Comparison of ENCODE assay signal across 12 cellular contexts in the genomic region with DNA sequence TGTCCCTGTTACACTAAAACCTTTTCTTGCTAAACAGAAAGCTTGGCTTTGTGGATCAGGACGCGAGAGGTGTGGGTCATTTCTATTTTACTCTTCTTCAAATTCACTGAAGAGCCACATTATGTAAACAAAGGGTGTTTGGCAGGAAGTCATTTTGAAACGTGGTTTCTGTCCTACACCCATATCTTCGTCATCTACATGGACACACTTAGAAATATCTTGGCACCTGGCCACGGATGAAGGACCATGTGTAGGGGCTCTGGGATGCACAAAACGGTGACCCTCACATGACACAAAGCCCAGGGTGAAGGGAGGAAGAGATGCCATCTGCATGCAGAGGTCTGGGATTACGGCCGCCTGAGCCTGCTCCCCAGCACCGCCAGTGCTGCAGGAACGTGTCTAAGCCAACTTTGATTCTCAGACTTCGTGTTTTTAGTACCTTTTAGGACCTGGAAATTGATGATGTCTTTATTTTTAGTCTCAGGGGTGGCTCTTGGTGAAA.
A peak's percentile ranks its signal among the peaks of the same experiment; 100 is the strongest.
DNase-seq lines count a peak whose midpoint lies in the region; ATAC-seq, FAIRE-seq and TF ChIP-seq lines count a peak whose summit lies in the region.
"Had no signal": no experiment of that assay in that cellular context is flagged by ENCODE, and none has a peak within 500 bp of the region (broad histone marks: within the 10 kb centered on the region; RNA-seq: fewer than 3 reads in every experiment).

No MANE protein-coding gene starts in this region.

- H3K27me3 ChIP-seq in BLaER1 (no peaks in the 10 kb centered on the region), SK-N-SH (ENCODE audit: insufficient read depth) (no peaks in the 10 kb centered on the region)

- POLR2A ChIA-PET in SK-N-SH (lab: Yijun Ruan, JAX) = interaction anchor here (0.9 to 2.2 kb wide), 3 partner anchors 28 to 407 kb away, joined by 3 to 9 read pairs (median 3); no protein-coding TSS in a partner anchor

- peaks cover 5% of the 10 kb centered on the region for H3K27me3 Mint-ChIP-seq in endothelial cell (ENCODE audit: unreplicated experiment)

- H3K36me3 Mint-ChIP-seq in endothelial cell (ENCODE audit: low read depth, unreplicated experiment) = peaks cover 12% of the 10 kb centered on the region

- H4K20me1 ChIP-seq in BLaER1 (peaks cover 28% of the 10 kb centered on the region), SK-N-SH (ENCODE audit: insufficient read depth) (no peaks in the 10 kb centered on the region)

- no peaks in the 10 kb centered on the region for H3K79me2 ChIP-seq in SK-N-SH (ENCODE audit: insufficient read depth)

- no peak for ATAC-seq in GM18867 (IDR thresholded peaks at IDR 0.05; ENCODE audit: unreplicated experiment)

- whole genome bisulfite sequencing in SK-N-SH (ENCODE audit: low lambda C conversion rate) = 72% methylated on average over 11 of the region's 11 CpGs

- H3K27ac Mint-ChIP-seq in endothelial cell (ENCODE audit: unreplicated experiment) = peak overlapping the region; percentile 49

- intact Hi-C loops in cardiac septum (cut with DNase I) = loop anchor here (5.0 to 10.0 kb wide), 2 partner anchors 106 to 407 kb away; no protein-coding TSS in a partner anchor

- TF ChIP-seq RAD21 in SK-N-SH (IDR thresholded peaks at IDR 0.05; ENCODE audit: low read length) = no peak

- no peaks in the 10 kb centered on the region for H3K9me3 ChIP-seq in BLaER1
- H3K9me3 ChIP-seq in SK-N-SH = no peaks in the 10 kb centered on the region
- H3K9me3 ChIP-seq: Caco-2 had no signal

- H3K27ac ChIP-seq in BLaER1 (no peak overlapping the region), SK-N-SH (ENCODE audit: low read depth in 2 of 2, low read length in 1 of 2) (peak overlapping the region in 1 of 2 experiments; percentile 96; a peak in 2 of 4 replicates)

- FAIRE-seq in GM19239 (lab: Jason Lieb, UNC) = no peak
- FAIRE-seq: frontal cortex, H54, islet of Langerhans had no signal

- H3K9ac ChIP-seq in BLaER1 = no peak overlapping the region
- no peak overlapping the region for H3K9ac ChIP-seq in SK-N-SH

- CTCF ChIA-PET in SK-N-SH (lab: Yijun Ruan, JAX) = interaction anchor here (0.6 to 3.7 kb wide), 26 partner anchors 11 to 434 kb away, joined by 3 to 20 read pairs (median 3); a partner anchor contains a TSS

- H3K9me3 Mint-ChIP-seq in endothelial cell (ENCODE audit: unreplicated experiment) = no peaks in the 10 kb centered on the region

- no peak for TF ChIP-seq CTCF in SK-N-SH (IDR thresholded peaks at IDR 0.05)
- TF ChIP-seq CTCF in endothelial cell (IDR thresholded peaks at IDR 0.05; ENCODE audit: unreplicated experiment) = no peak

- H3K4me1 ChIP-seq in BLaER1 (peaks cover 40% of the 10 kb centered on the region), SK-N-SH (ENCODE audit: control insufficient read depth in 1 of 2, insufficient read depth in 2 of 2, low read depth in 1 of 2, low read length in 1 of 2) (peaks cover 22 to 54% of the 10 kb centered on the region in 2 experiments)

- no peak overlapping the region for H2AFZ ChIP-seq in SK-N-SH (ENCODE audit: low read depth)

- no peaks in the 10 kb centered on the region for H3F3A ChIP-seq in SK-N-SH (replicated peaks; ENCODE audit: insufficient read depth)

- DNase-seq in COLO668 (lab: John Stamatoyannopoulos, UW; ENCODE audit: unreplicated experiment) = peak; percentile 4
- peak; percentile 91 for DNase-seq in SK-N-SH
- no peak for DNase-seq in endothelial cell (ENCODE audit: low spot score)
- no peak for DNase-seq in GM19239 (ENCODE audit: insufficient read length, low spot score)
- no peak for DNase-seq in cardiac septum (ENCODE audit: low spot score)
- DNase-seq in NCI-H128 (lab: John Stamatoyannopoulos, UW; ENCODE audit: unreplicated experiment) = no peak
- DNase-seq: Caco-2 had no signal

- no peak overlapping the region for H3K4me3 ChIP-seq in BLaER1
- no peak overlapping the region for H3K4me3 ChIP-seq in SK-N-SH (ENCODE audit: low read depth in 2 of 2, low read length in 1 of 2)

- peak overlapping the region; percentile 43 for H3K4me2 ChIP-seq in BLaER1
- no peak overlapping the region for H3K4me2 ChIP-seq in SK-N-SH

- peaks cover 13% of the 10 kb centered on the region for H3K4me1 Mint-ChIP-seq in endothelial cell (ENCODE audit: unreplicated experiment)

- H3K9me2 ChIP-seq in SK-N-SH = no peaks in the 10 kb centered on the region

- peaks cover 38% of the 10 kb centered on the region; the same call in 1 of the 2 replicates for H3K36me3 ChIP-seq in BLaER1
- peaks cover 2 to 4% of the 10 kb centered on the region in 2 experiments for H3K36me3 ChIP-seq in SK-N-SH (replicated peaks in 1 of 2; ENCODE audit: control insufficient read depth in 1 of 2, insufficient read depth in 2 of 2, low read length in 1 of 2)

- no peak overlapping the region for H3K4me3 Mint-ChIP-seq in endothelial cell (ENCODE audit: unreplicated experiment)

- TF ChIP-seq EP300 in SK-N-SH (IDR thresholded peaks at IDR 0.05; ENCODE audit: borderline replicate concordance in 1 of 2, low read depth in 1 of 2, low read length in 1 of 2) = peak in 1 of 2 experiments; percentile 77; a peak in 2 of 4 replicates

TF ChIP-seq in SK-N-SH, 30 proteins besides CTCF, POLR2A, EP300 and RAD21 (continues in another document):
- TF ChIP-seq, protein P1, sequence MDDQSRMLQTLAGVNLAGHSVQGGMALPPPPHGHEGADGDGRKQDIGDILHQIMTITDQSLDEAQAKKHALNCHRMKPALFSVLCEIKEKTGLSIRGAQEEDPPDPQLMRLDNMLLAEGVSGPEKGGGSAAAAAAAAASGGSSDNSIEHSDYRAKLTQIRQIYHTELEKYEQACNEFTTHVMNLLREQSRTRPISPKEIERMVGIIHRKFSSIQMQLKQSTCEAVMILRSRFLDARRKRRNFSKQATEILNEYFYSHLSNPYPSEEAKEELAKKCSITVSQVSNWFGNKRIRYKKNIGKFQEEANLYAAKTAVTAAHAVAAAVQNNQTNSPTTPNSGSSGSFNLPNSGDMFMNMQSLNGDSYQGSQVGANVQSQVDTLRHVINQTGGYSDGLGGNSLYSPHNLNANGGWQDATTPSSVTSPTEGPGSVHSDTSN (IDR thresholded peaks at IDR 0.05) = no peak
- TF ChIP-seq NRF1 (IDR thresholded peaks at IDR 0.05; ENCODE audit: low read depth, low read length) (no peak), SMC3 (IDR thresholded peaks at IDR 0.05; ENCODE audit: low read depth, low read length) (no peak), EZH2phosphoT487 (IDR thresholded peaks at IDR 0.05; ENCODE audit: borderline replicate concordance, low read depth) (no peak), SIN3A (IDR thresholded peaks at IDR 0.05; ENCODE audit: borderline replicate concordance, low read depth, low read length) (no peak), ELF1 (IDR thresholded peaks at IDR 0.05) (no peak), RCOR1 (IDR thresholded peaks at IDR 0.05; ENCODE audit: low read length) (peak; percentile 11; the same call in 1 of the 2 replicates), FOSL2 (IDR thresholded peaks at IDR 0.05; ENCODE audit: borderline replicate concordance, low read depth) (no peak), MEF2A (IDR thresholded peaks at IDR 0.05; ENCODE audit: borderline replicate concordance, low read depth) (no peak), CHD2 (IDR thresholded peaks at IDR 0.05; ENCODE audit: low read length, partially characterized antibody) (no peak), GABPA (IDR thresholded peaks at IDR 0.05; ENCODE audit: low read depth) (no peak), FOXJ3 (CRISPR knock-in tag; IDR thresholded peaks at IDR 0.05) (peak; percentile 74), POLR2AphosphoS5 (IDR thresholded peaks at IDR 0.05; ENCODE audit: low read depth, low read length) (no peak), TAF1 (IDR thresholded peaks at IDR 0.05; ENCODE audit: borderline replicate concordance, low read depth, low read length) (no peak), NFIC (IDR thresholded peaks at IDR 0.05; ENCODE audit: borderline replicate concordance) (no peak)
- TF ChIP-seq, protein P2, sequence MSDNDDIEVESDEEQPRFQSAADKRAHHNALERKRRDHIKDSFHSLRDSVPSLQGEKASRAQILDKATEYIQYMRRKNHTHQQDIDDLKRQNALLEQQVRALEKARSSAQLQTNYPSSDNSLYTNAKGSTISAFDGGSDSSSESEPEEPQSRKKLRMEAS (IDR thresholded peaks at IDR 0.05; ENCODE audit: low read depth) = no peak
- TF ChIP-seq, protein P3, sequence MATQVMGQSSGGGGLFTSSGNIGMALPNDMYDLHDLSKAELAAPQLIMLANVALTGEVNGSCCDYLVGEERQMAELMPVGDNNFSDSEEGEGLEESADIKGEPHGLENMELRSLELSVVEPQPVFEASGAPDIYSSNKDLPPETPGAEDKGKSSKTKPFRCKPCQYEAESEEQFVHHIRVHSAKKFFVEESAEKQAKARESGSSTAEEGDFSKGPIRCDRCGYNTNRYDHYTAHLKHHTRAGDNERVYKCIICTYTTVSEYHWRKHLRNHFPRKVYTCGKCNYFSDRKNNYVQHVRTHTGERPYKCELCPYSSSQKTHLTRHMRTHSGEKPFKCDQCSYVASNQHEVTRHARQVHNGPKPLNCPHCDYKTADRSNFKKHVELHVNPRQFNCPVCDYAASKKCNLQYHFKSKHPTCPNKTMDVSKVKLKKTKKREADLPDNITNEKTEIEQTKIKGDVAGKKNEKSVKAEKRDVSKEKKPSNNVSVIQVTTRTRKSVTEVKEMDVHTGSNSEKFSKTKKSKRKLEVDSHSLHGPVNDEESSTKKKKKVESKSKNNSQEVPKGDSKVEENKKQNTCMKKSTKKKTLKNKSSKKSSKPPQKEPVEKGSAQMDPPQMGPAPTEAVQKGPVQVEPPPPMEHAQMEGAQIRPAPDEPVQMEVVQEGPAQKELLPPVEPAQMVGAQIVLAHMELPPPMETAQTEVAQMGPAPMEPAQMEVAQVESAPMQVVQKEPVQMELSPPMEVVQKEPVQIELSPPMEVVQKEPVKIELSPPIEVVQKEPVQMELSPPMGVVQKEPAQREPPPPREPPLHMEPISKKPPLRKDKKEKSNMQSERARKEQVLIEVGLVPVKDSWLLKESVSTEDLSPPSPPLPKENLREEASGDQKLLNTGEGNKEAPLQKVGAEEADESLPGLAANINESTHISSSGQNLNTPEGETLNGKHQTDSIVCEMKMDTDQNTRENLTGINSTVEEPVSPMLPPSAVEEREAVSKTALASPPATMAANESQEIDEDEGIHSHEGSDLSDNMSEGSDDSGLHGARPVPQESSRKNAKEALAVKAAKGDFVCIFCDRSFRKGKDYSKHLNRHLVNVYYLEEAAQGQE (IDR thresholded peaks at IDR 0.05; ENCODE audit: low read depth, low read length) = no peak
- TF ChIP-seq, protein P4, sequence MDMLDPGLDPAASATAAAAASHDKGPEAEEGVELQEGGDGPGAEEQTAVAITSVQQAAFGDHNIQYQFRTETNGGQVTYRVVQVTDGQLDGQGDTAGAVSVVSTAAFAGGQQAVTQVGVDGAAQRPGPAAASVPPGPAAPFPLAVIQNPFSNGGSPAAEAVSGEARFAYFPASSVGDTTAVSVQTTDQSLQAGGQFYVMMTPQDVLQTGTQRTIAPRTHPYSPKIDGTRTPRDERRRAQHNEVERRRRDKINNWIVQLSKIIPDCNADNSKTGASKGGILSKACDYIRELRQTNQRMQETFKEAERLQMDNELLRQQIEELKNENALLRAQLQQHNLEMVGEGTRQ (IDR thresholded peaks at IDR 0.05; ENCODE audit: borderline replicate concordance, low read depth, low read length) = no peak

Comparison
In these comparisons a context has a peak if more than half of its experiments do, and no peak if none do; other contexts are left out.
1. DNase-seq: peak in COLO668 (single experiment) and SK-N-SH (single experiment); none in endothelial cell (single experiment), GM19239 (single experiment), cardiac septum (single experiment) and NCI-H128 (single experiment).